Comparison of ENCODE assay signal across 20 cellular contexts in genomic region chr1:24472527-24473251, GRCh38. TPM values are rescaled to one million over a fixed set of nuclear protein-coding genes. Genes with fewer than 3 reads are reported as not detected.
DNase-seq lines count a peak whose midpoint lies in the region; ATAC-seq and TF ChIP-seq lines count a peak whose summit lies in the region.
"Had no signal": no experiment of that assay in that cellular context is flagged by ENCODE, and none has a peak within 500 bp of the region (broad histone marks: within the 10 kb centered on the region; RNA-seq: fewer than 3 reads in every experiment).

No MANE protein-coding gene starts in this region.

- H3K36me3 ChIP-seq in HEK293 (ENCODE audit: control insufficient read depth in 2 of 2, insufficient read depth in 1 of 2, low read length in 2 of 2) (peaks cover 0 to 13% of the 10 kb centered on the region in 2 experiments; a peak in 1 of 3 replicates), stomach (peaks cover 0 to 28% (median 21%) of the 10 kb centered on the region in 4 donors)
- H3K36me3 ChIP-seq in naive thymus-derived CD4-positive, alpha-beta T cell (ENCODE audit: control insufficient read depth in 2 of 3, insufficient read depth in 3 of 3, low read length in 3 of 3), result peaks cover 0 to 15% (median 0%) of the 10 kb centered on the region in 3 experiments
- H3K36me3 ChIP-seq: BLaER1 had no signal

- H3K4me1 ChIP-seq in HEK293 (ENCODE audit: control insufficient read depth, insufficient read depth, low read length) (no peaks in the 10 kb centered on the region), stomach (no peaks in the 10 kb centered on the region)
- no peaks in the 10 kb centered on the region for H3K4me1 ChIP-seq in naive thymus-derived CD4-positive, alpha-beta T cell (ENCODE audit: control insufficient read depth in 2 of 2, insufficient read depth in 2 of 2, low read length in 2 of 2)

- H3K4me1 Mint-ChIP-seq in MCF 10A (ENCODE audit: insufficient read depth, unreplicated experiment), result no peaks in the 10 kb centered on the region
- H3K4me1 Mint-ChIP-seq in naive thymus-derived CD4-positive, alpha-beta T cell, result peaks cover 7 to 68% (median 49%) of the 10 kb centered on the region in 7 donors

- H3K27ac Mint-ChIP-seq in MCF 10A (ENCODE audit: low read depth, unreplicated experiment), result no peak overlapping the region
- peak overlapping the region in 7 of 9 donors; percentile 44 to 82 (median 68) for H3K27ac Mint-ChIP-seq in naive thymus-derived CD4-positive, alpha-beta T cell

- no peak overlapping the region for H3K4me3 ChIP-seq in HEK293 (ENCODE audit: low read depth, low read length)
- no peak overlapping the region for H3K4me3 ChIP-seq in naive thymus-derived CD4-positive, alpha-beta T cell (ENCODE audit: low read length)
- no peak overlapping the region for H3K4me3 ChIP-seq in stomach
- H3K4me3 ChIP-seq: BLaER1 had no signal

- H3K27me3 Mint-ChIP-seq in MCF 10A (ENCODE audit: insufficient read depth, unreplicated experiment), result no peaks in the 10 kb centered on the region
- no peaks in the 10 kb centered on the region for H3K27me3 Mint-ChIP-seq in naive thymus-derived CD4-positive, alpha-beta T cell
- H3K27me3 Mint-ChIP-seq: CD4-positive, alpha-beta memory T cell had no signal

- no peak for TF ChIP-seq EP300 in stomach (IDR thresholded peaks at IDR 0.05)

- no peak overlapping the region for H3K4me3 Mint-ChIP-seq in MCF 10A (ENCODE audit: unreplicated experiment)
- no peak overlapping the region for H3K4me3 Mint-ChIP-seq in naive thymus-derived CD4-positive, alpha-beta T cell
- H3K4me3 Mint-ChIP-seq: CD4-positive, alpha-beta memory T cell; H9 had no signal

- H3K27me3 ChIP-seq in naive thymus-derived CD4-positive, alpha-beta T cell (ENCODE audit: control insufficient read depth in 2 of 2, insufficient read depth in 2 of 2, low read length in 2 of 2), result no peaks in the 10 kb centered on the region
- H3K27me3 ChIP-seq in stomach, result no peaks in the 10 kb centered on the region
- H3K27me3 ChIP-seq: BLaER1 had no signal

- CTCF ChIA-PET in HEK293 (lab: Yijun Ruan, JAX) (interaction anchor here (0.6 kb wide), 1 partner anchor 372 kb away, joined by 3 read pairs; no protein-coding TSS in a partner anchor), MCF 10A (lab: Yijun Ruan, JAX) (interaction anchor here (0.6 kb wide), 1 partner anchor 317 kb away, joined by 3 read pairs; no protein-coding TSS in a partner anchor)
- CTCF ChIA-PET in naive thymus-derived CD4-positive, alpha-beta T cell (lab: Charles Lee), result interaction anchor here (1.2 kb wide), 1 partner anchor 14 kb away, joined by 3 read pairs; no protein-coding TSS in a partner anchor

- peaks cover 10% of the 10 kb centered on the region for H3K36me3 Mint-ChIP-seq in MCF 10A (ENCODE audit: insufficient read depth, unreplicated experiment)
- peaks cover 10 to 31% (median 22%) of the 10 kb centered on the region in 5 donors for H3K36me3 Mint-ChIP-seq in naive thymus-derived CD4-positive, alpha-beta T cell

- H3K9me3 ChIP-seq in HEK293 (ENCODE audit: control insufficient read depth, insufficient read depth, low read depth, low read length) (no peaks in the 10 kb centered on the region), stomach (no peaks in the 10 kb centered on the region)
- H3K9me3 ChIP-seq in naive thymus-derived CD4-positive, alpha-beta T cell (ENCODE audit: control insufficient read depth in 2 of 3, low read length in 3 of 3), result no peaks in the 10 kb centered on the region
- H3K9me3 ChIP-seq: BLaER1 had no signal

- no peak overlapping the region for H3K27ac ChIP-seq in HEK293 (ENCODE audit: extremely low read depth, low read depth, low read length)
- no peak overlapping the region for H3K27ac ChIP-seq in naive thymus-derived CD4-positive, alpha-beta T cell (ENCODE audit: low read depth, low read length)
- H3K27ac ChIP-seq in stomach, result no peak overlapping the region
- H3K27ac ChIP-seq: BLaER1 had no signal

- no peak for TF ChIP-seq POLR2A in stomach (IDR thresholded peaks at IDR 0.05)

- ATAC-seq in naive thymus-derived CD4-positive, alpha-beta T cell, result no peak
- ATAC-seq in HG02870 (IDR thresholded peaks at IDR 0.05; ENCODE audit: unreplicated experiment) (no peak), GM19324 (IDR thresholded peaks at IDR 0.05; ENCODE audit: low FRiP score, unreplicated experiment) (no peak)
- ATAC-seq: Panc1, SK-N-SH treated with all-trans-retinoic acid at 6 μM for 48 hours had no signal

- 45 to 66% (median 55%) methylated on average over 11 of the region's 11 CpGs for WGBS in stomach, 5 donors

- BruUV-seq in MCF 10A (replicated peaks; lab: Mats Ljungman, UMichigan), result TSS peak; percentile 12

- DNase-seq in MCF 10A (ENCODE audit: unreplicated experiment) (no peak), stomach (peak; percentile 43), NCI-H774 (lab: John Stamatoyannopoulos, UW) (no peak)
- DNase-seq in naive thymus-derived CD4-positive, alpha-beta T cell, result no peak
- DNase-seq: CD4-positive, alpha-beta memory T cell; GDM1; H9; KG1; NCI-H1105; NCI-H146; NCI-H2029; NCI-H2227 treated with DMSO at 0.1 percent for 48 hours; NCI-H524; NCI-H82 had no signal

- intact Hi-C loops in MCF 10A (cut with micrococcal nuclease), result no loop called here
- intact Hi-C loops in naive thymus-derived CD4-positive, alpha-beta T cell (cut with micrococcal nuclease), result no loop called here
- intact Hi-C loops in stomach (cut with DNase I; ENCODE audit: low total_unique reads), result no loop called here

- TF ChIP-seq CTCF in HEK293 (tag by site-specific recombination; IDR thresholded peaks at IDR 0.05) (no peak), MCF 10A (IDR thresholded peaks at IDR 0.05; ENCODE audit: unreplicated experiment) (no peak), stomach (IDR thresholded peaks at IDR 0.05) (no peak)

- POLR2A ChIA-PET in HEK293 (lab: Yijun Ruan, JAX) (no interaction called here), MCF 10A (lab: Yijun Ruan, JAX) (no interaction called here)
- POLR2A ChIA-PET in naive thymus-derived CD4-positive, alpha-beta T cell (lab: Charles Lee), result interaction anchor here (0.6 to 4.2 kb wide), 5 partner anchors 14 to 915 kb away, joined by 3 to 18 read pairs (median 4); partner anchors contain the start of gene RCAN3

- no peaks in the 10 kb centered on the region for H3K9me3 Mint-ChIP-seq in MCF 10A (ENCODE audit: unreplicated experiment)
- H3K9me3 Mint-ChIP-seq in naive thymus-derived CD4-positive, alpha-beta T cell, result peaks cover 0 to 3% (median 0%) of the 10 kb centered on the region in 11 donors
- H3K9me3 Mint-ChIP-seq: CD4-positive, alpha-beta memory T cell; H9 had no signal

TF ChIP-seq in HEK293, 187 proteins besides CTCF, POLR2A, EP300 and RAD21:
- TF ChIP-seq ZNF677 (tag by site-specific recombination; IDR thresholded peaks at IDR 0.05), result no peak
- no peak for TF ChIP-seq ZNF292 (tag by site-specific recombination; IDR thresholded peaks at IDR 0.05; ENCODE audit: borderline replicate concordance, low read depth)
- no peak for TF ChIP-seq KLF17 (tag by site-specific recombination; IDR thresholded peaks at IDR 0.05)
- TF ChIP-seq SCRT2 (tag by site-specific recombination; IDR thresholded peaks at IDR 0.05), result peak; percentile 61
- no peak for TF ChIP-seq GLI2 (tag by site-specific recombination; IDR thresholded peaks at IDR 0.05; ENCODE audit: borderline replicate concordance, low read depth)
- TF ChIP-seq ZNF404 (tag by site-specific recombination; IDR thresholded peaks at IDR 0.05), result no peak

RNA-seq across cellular contexts. Expression of gene RCAN3, which starts 29.9 kb away (rescaled TPM):
- 6.1 and 7.1 TPM in 2 replicates for total RNA-seq in MCF 10A (2022)
- 100 to 1,000 TPM in 4 of 5 experiments, 10 to 100 TPM in 1; 68.5 to 247 (median 183) TPM for total RNA-seq in naive thymus-derived CD4-positive, alpha-beta T cell
- polyA plus RNA-seq in naive thymus-derived CD4-positive, alpha-beta T cell, result 100 to 1,000 TPM; 171 to 179 TPM
- 10 to 100 TPM in 2 of 5 donors, 1 to 10 TPM in 3; 2.9 to 52.0 (median 9.3) TPM for total RNA-seq in stomach
- 10 to 100 TPM in 1 of 3 donors, 1 to 10 TPM in 2; 5.7 to 10.7 (median 5.9) TPM for polyA plus RNA-seq in stomach

RNA-seq across cellular contexts. Expression of gene NIPAL3, which starts 57.1 kb away (rescaled TPM):
- total RNA-seq in MCF 10A (2022), result 47.7 and 55.8 TPM in 2 replicates
- total RNA-seq in naive thymus-derived CD4-positive, alpha-beta T cell, result 10 to 100 TPM; 35.5 to 65.0 (median 54.5) TPM
- polyA plus RNA-seq in naive thymus-derived CD4-positive, alpha-beta T cell, result 100 to 1,000 TPM in 1 of 2 donors, 10 to 100 TPM in 1; 84.1 to 127 TPM
- total RNA-seq in stomach, result 100 to 1,000 TPM in 1 of 5 donors, 10 to 100 TPM in 3, 1 to 10 TPM in 1; 3.5 to 122 (median 33.0) TPM
- polyA plus RNA-seq in stomach, result 1 to 10 TPM; 3.2 to 7.5 (median 7.1) TPM

RNA-seq across cellular contexts. Expression of gene STPG1, which starts 59.1 kb away (rescaled TPM):
- total RNA-seq in MCF 10A (2022) (18.6 and 19.7 TPM in 2 replicates), stomach (10 to 100 TPM in 1 of 5 donors, 1 to 10 TPM in 2, under 1 TPM in 1, not detected in 1; 0.45 to 51.0 (median 6.6) TPM)
- 1 to 10 TPM; 3.1 to 6.4 (median 5.3) TPM for total RNA-seq in naive thymus-derived CD4-positive, alpha-beta T cell
- polyA plus RNA-seq in naive thymus-derived CD4-positive, alpha-beta T cell, result 10 to 100 TPM in 1 of 2 donors, 1 to 10 TPM in 1; 5.3 to 10.1 TPM
- 1 to 10 TPM; 3.2 to 5.2 (median 3.7) TPM for polyA plus RNA-seq in stomach
